In the genomic region with DNA sequence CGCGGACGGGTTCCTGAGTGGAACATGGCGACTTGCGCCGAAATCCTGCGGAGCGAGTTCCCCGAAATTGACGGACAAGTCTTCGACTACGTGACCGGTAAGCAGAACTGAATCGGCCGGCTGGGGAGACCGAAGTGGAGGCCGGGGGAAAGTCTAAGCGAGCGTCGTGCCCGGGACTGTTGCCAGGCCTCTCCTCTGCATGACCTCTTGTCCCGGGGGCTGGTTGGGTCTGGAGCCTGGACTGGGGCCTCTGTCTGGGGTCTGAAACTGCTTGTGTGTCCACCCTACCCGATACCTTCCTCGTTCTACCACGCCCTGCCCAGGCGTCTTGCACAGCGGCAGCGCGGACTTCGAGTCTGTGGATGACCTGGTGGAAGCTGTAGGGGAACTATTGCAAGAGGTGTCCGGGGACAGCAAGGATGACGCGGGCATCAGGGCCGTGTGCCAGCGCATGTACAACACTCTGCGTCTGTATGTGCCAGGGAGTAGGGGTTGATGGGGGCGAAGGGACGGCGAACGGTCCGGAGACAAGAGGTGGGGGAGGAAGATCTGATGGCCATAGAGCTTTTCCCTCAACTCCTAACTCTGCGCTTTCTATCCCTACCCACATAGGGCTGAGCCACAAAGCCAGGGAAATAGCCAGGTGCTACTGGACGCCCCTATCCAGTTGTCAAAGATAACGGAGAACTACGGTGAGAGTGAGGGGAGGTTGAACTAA, we compare ENCODE assay signal across 1 cellular context.
TF ChIP-seq lines count a peak whose summit lies in the region.

A gene with protein sequence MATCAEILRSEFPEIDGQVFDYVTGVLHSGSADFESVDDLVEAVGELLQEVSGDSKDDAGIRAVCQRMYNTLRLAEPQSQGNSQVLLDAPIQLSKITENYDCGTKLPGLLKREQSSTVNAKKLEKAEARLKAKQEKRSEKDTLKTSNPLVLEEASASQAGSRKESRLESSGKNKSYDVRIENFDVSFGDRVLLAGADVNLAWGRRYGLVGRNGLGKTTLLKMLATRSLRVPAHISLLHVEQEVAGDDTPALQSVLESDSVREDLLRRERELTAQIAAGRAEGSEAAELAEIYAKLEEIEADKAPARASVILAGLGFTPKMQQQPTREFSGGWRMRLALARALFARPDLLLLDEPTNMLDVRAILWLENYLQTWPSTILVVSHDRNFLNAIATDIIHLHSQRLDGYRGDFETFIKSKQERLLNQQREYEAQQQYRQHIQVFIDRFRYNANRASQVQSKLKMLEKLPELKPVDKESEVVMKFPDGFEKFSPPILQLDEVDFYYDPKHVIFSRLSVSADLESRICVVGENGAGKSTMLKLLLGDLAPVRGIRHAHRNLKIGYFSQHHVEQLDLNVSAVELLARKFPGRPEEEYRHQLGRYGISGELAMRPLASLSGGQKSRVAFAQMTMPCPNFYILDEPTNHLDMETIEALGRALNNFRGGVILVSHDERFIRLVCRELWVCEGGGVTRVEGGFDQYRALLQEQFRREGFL (plus strand): TSS at position 16 of the 718 bp plus-strand sequence. CDS start 9 bp downstream, at position 25.

TF ChIP-seq in HepG2, 621 proteins besides CTCF, POLR2A, EP300 and RAD21 (continued from another document and continues in another):
- TF ChIP-seq, protein P1, sequence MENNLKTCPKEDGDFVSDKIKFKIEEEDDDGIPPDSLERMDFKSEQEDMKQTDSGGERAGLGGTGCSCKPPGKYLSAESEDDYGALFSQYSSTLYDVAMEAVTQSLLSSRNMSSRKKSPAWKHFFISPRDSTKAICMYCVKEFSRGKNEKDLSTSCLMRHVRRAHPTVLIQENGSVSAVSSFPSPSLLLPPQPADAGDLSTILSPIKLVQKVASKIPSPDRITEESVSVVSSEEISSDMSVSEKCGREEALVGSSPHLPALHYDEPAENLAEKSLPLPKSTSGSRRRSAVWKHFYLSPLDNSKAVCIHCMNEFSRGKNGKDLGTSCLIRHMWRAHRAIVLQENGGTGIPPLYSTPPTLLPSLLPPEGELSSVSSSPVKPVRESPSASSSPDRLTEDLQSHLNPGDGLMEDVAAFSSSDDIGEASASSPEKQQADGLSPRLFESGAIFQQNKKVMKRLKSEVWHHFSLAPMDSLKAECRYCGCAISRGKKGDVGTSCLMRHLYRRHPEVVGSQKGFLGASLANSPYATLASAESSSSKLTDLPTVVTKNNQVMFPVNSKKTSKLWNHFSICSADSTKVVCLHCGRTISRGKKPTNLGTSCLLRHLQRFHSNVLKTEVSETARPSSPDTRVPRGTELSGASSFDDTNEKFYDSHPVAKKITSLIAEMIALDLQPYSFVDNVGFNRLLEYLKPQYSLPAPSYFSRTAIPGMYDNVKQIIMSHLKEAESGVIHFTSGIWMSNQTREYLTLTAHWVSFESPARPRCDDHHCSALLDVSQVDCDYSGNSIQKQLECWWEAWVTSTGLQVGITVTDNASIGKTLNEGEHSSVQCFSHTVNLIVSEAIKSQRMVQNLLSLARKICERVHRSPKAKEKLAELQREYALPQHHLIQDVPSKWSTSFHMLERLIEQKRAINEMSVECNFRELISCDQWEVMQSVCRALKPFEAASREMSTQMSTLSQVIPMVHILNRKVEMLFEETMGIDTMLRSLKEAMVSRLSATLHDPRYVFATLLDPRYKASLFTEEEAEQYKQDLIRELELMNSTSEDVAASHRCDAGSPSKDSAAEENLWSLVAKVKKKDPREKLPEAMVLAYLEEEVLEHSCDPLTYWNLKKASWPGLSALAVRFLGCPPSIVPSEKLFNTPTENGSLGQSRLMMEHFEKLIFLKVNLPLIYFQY (CRISPR knock-in tag; IDR thresholded peaks at IDR 0.05; ENCODE audit: borderline replicate concordance), result 0 out of 2 replicates have a peak, but pooled peaks have one; percentile 32
- TF ChIP-seq PHF20 (CRISPR knock-in tag; IDR thresholded peaks at IDR 0.05) (peak; percentile 76; the same call in 1 of the 2 replicates), ERF (CRISPR knock-in tag; IDR thresholded peaks at IDR 0.05) (peak; percentile 35; the same call in 1 of the 2 replicates), ZNF772 (CRISPR knock-in tag; IDR thresholded peaks at IDR 0.05) (peak; percentile 76; the same call in 1 of the 2 replicates), SOX6 (IDR thresholded peaks at IDR 0.05) (no peak), SOX6 (CRISPR knock-in tag; IDR thresholded peaks at IDR 0.05) (peak; percentile 24; the same call in 1 of the 2 replicates), ZNF850 (CRISPR knock-in tag; conservative IDR thresholded peaks at IDR 0.05) (no peak), HNRNPLL (IDR thresholded peaks at IDR 0.05; ENCODE audit: low read depth, low read length, poor library complexity, severe bottlenecking) (peak; percentile 86), KAT7 (CRISPR knock-in tag; IDR thresholded peaks at IDR 0.05; ENCODE audit: borderline replicate concordance) (peak; percentile 70; the same call in 1 of the 2 replicates), GABPB1 (CRISPR knock-in tag; IDR thresholded peaks at IDR 0.05) (0 out of 2 replicates have a peak, but pooled peaks have one; percentile 5), ZNF451 (CRISPR knock-in tag; IDR thresholded peaks at IDR 0.05) (0 out of 2 replicates have a peak, but pooled peaks have one; percentile 25), MTF2 (CRISPR knock-in tag; IDR thresholded peaks at IDR 0.05; ENCODE audit: borderline replicate concordance) (no peak), ZNF776 (CRISPR knock-in tag; IDR thresholded peaks at IDR 0.05) (peak; percentile 49), ZNF263 (CRISPR knock-in tag; IDR thresholded peaks at IDR 0.05) (no peak), KDM5A (IDR thresholded peaks at IDR 0.05; ENCODE audit: borderline replicate concordance, low read length) (peak; percentile 79), ZSCAN25 (CRISPR knock-in tag; IDR thresholded peaks at IDR 0.05) (no peak), GFI1 (CRISPR knock-in tag; IDR thresholded peaks at IDR 0.05; ENCODE audit: borderline replicate concordance) (0 out of 2 replicates have a peak, but pooled peaks have one; percentile 61), MLLT10 (CRISPR knock-in tag; IDR thresholded peaks at IDR 0.05) (no peak), NCOA2 (CRISPR knock-in tag; IDR thresholded peaks at IDR 0.05) (no peak), REPIN1 (CRISPR knock-in tag; IDR thresholded peaks at IDR 0.05; ENCODE audit: borderline replicate concordance, low read depth) (no peak), ZNF354B (CRISPR knock-in tag; IDR thresholded peaks at IDR 0.05) (no peak), ZNF546 (CRISPR knock-in tag; conservative IDR thresholded peaks at IDR 0.05) (no peak), RCOR2 (CRISPR knock-in tag; IDR thresholded peaks at IDR 0.05) (no peak), SPEN (CRISPR knock-in tag; IDR thresholded peaks at IDR 0.05; ENCODE audit: low read depth) (peak; percentile 16; the same call in 1 of the 2 replicates), HMG20B (CRISPR knock-in tag; conservative IDR thresholded peaks at IDR 0.05) (no peak), CHCHD3 (CRISPR knock-in tag; IDR thresholded peaks at IDR 0.05) (0 out of 2 replicates have a peak, but pooled peaks have one; percentile 61), DR1 (CRISPR knock-in tag; IDR thresholded peaks at IDR 0.05) (no peak), NFKBIZ (CRISPR knock-in tag; IDR thresholded peaks at IDR 0.05) (no peak), TCF12 (IDR thresholded peaks at IDR 0.05) (no peak), TCF12 (CRISPR knock-in tag; IDR thresholded peaks at IDR 0.05) (peak; percentile 56), ZNF230 (CRISPR knock-in tag; IDR thresholded peaks at IDR 0.05) (peak; percentile 20; the same call in 1 of the 2 replicates)
- TF ChIP-seq, protein P2, sequence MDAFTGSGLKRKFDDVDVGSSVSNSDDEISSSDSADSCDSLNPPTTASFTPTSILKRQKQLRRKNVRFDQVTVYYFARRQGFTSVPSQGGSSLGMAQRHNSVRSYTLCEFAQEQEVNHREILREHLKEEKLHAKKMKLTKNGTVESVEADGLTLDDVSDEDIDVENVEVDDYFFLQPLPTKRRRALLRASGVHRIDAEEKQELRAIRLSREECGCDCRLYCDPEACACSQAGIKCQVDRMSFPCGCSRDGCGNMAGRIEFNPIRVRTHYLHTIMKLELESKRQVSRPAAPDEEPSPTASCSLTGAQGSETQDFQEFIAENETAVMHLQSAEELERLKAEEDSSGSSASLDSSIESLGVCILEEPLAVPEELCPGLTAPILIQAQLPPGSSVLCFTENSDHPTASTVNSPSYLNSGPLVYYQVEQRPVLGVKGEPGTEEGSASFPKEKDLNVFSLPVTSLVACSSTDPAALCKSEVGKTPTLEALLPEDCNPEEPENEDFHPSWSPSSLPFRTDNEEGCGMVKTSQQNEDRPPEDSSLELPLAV (CRISPR knock-in tag; conservative IDR thresholded peaks at IDR 0.05; ENCODE audit: low read depth), result no peak
- TF ChIP-seq, protein P3, sequence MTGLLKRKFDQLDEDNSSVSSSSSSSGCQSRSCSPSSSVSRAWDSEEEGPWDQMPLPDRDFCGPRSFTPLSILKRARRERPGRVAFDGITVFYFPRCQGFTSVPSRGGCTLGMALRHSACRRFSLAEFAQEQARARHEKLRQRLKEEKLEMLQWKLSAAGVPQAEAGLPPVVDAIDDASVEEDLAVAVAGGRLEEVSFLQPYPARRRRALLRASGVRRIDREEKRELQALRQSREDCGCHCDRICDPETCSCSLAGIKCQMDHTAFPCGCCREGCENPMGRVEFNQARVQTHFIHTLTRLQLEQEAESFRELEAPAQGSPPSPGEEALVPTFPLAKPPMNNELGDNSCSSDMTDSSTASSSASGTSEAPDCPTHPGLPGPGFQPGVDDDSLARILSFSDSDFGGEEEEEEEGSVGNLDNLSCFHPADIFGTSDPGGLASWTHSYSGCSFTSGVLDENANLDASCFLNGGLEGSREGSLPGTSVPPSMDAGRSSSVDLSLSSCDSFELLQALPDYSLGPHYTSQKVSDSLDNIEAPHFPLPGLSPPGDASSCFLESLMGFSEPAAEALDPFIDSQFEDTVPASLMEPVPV (CRISPR knock-in tag; IDR thresholded peaks at IDR 0.05), result 0 out of 2 replicates have a peak, but pooled peaks have one; percentile 1
- TF ChIP-seq, protein P4, sequence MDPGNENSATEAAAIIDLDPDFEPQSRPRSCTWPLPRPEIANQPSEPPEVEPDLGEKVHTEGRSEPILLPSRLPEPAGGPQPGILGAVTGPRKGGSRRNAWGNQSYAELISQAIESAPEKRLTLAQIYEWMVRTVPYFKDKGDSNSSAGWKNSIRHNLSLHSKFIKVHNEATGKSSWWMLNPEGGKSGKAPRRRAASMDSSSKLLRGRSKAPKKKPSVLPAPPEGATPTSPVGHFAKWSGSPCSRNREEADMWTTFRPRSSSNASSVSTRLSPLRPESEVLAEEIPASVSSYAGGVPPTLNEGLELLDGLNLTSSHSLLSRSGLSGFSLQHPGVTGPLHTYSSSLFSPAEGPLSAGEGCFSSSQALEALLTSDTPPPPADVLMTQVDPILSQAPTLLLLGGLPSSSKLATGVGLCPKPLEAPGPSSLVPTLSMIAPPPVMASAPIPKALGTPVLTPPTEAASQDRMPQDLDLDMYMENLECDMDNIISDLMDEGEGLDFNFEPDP (CRISPR knock-in tag; conservative IDR thresholded peaks at IDR 0.05), result 0 out of 2 replicates have a peak, but pooled peaks have one; percentile 57
- TF ChIP-seq, protein P5, sequence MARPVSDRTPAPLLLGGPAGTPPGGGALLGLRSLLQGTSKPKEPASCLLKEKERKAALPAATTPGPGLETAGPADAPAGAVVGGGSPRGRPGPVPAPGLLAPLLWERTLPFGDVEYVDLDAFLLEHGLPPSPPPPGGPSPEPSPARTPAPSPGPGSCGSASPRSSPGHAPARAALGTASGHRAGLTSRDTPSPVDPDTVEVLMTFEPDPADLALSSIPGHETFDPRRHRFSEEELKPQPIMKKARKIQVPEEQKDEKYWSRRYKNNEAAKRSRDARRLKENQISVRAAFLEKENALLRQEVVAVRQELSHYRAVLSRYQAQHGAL (CRISPR knock-in tag; IDR thresholded peaks at IDR 0.05; ENCODE audit: not compliant biosample characterization), result no peak
- TF ChIP-seq, protein P6, sequence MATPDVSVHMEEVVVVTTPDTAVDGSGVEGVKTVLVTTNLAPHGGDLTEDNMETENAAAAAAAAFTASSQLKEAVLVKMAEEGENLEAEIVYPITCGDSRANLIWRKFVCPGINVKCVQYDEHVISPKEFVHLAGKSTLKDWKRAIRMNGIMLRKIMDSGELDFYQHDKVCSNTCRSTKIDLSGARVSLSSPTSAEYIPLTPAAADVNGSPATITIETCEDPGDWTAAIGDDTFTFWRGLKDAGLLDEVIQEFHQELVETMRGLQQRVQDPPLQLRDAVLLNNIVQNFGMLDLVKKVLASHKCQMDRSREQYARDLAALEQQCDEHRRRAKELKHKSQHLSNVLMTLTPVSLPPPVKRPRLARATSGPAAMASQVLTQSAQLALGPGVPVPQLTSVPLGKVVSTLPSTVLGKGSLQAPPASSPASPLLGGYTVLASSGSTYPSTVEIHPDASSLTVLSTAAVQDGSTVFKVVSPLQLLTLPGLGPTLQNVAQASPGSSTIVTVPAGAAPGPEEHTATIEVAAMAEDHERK (CRISPR knock-in tag; IDR thresholded peaks at IDR 0.05; ENCODE audit: low read depth), result peak; percentile 1; the same call in 1 of the 2 replicates
- TF ChIP-seq, protein P7, sequence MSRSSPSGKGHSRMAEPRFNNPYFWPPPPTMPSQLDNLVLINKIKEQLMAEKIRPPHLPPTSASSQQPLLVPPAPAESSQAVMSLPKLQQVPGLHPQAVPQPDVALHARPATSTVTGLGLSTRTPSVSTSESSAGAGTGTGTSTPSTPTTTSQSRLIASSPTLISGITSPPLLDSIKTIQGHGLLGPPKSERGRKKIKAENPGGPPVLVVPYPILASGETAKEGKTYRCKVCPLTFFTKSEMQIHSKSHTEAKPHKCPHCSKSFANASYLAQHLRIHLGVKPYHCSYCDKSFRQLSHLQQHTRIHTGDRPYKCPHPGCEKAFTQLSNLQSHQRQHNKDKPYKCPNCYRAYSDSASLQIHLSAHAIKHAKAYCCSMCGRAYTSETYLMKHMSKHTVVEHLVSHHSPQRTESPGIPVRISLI (CRISPR knock-in tag; IDR thresholded peaks at IDR 0.05; ENCODE audit: borderline replicate concordance), result no peak
- TF ChIP-seq, protein P8, sequence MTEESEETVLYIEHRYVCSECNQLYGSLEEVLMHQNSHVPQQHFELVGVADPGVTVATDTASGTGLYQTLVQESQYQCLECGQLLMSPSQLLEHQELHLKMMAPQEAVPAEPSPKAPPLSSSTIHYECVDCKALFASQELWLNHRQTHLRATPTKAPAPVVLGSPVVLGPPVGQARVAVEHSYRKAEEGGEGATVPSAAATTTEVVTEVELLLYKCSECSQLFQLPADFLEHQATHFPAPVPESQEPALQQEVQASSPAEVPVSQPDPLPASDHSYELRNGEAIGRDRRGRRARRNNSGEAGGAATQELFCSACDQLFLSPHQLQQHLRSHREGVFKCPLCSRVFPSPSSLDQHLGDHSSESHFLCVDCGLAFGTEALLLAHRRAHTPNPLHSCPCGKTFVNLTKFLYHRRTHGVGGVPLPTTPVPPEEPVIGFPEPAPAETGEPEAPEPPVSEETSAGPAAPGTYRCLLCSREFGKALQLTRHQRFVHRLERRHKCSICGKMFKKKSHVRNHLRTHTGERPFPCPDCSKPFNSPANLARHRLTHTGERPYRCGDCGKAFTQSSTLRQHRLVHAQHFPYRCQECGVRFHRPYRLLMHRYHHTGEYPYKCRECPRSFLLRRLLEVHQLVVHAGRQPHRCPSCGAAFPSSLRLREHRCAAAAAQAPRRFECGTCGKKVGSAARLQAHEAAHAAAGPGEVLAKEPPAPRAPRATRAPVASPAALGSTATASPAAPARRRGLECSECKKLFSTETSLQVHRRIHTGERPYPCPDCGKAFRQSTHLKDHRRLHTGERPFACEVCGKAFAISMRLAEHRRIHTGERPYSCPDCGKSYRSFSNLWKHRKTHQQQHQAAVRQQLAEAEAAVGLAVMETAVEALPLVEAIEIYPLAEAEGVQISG (CRISPR knock-in tag; IDR thresholded peaks at IDR 0.05), result no peak; the same call in 1 of the 2 replicates
